34 cellular contexts compared by ENCODE assay signal in genomic region chr7:131208777-131209176, GRCh38.
"Had no signal": no experiment of that assay in that cellular context is flagged by ENCODE, and none has a peak within 500 bp of the region (broad histone marks: within the 10 kb centered on the region; RNA-seq: fewer than 3 reads in every experiment).

No MANE protein-coding gene starts in this region.

- DNase-seq: activated B cell treated with CpG ODN at 0.5 μM for 24 hours; activated CD4-positive, alpha-beta memory T cell treated with anti-CD3 and anti-CD28 coated beads for 36 hours; activated CD4-positive, alpha-beta T cell treated with anti-CD3 and anti-CD28 coated beads for 4 hours; activated CD4-positive, alpha-beta T cell treated with anti-CD3 and anti-CD28 coated beads, Interleukin-2, amount 10 ng/mL, durations not matched to agents 24 days and 14 days; activated CD4-positive, alpha-beta T cell treated with anti-CD3 and anti-CD28 coated beads, Interleukin-2, amount 50 U/mL, for 1 hour; activated CD4-positive, alpha-beta T cell treated with anti-CD3 and anti-CD28 coated beads, Interleukin-2, amount 50 U/mL, for 4 hours; activated CD4-positive, CD25-positive, alpha-beta regulatory T cell treated with anti-CD3 and anti-CD28 coated beads, Interleukin-2, amount 50 U/mL, for 72 hours; activated CD8-positive, alpha-beta memory T cell treated with anti-CD3 and anti-CD28 coated beads, Interleukin-2, amount 50 U/mL, for 4 hours; activated CD8-positive, alpha-beta T cell treated with anti-CD3 and anti-CD28 coated beads for 36 hours; activated effector memory CD4-positive, alpha-beta T cell treated with anti-CD3 and anti-CD28 coated beads, Interleukin-2, amount 50 U/mL, for 16 hours; activated gamma-delta T cell treated with Interleukin-2 at 50 U/mL for 16 hours; activated naive CD4-positive, alpha-beta T cell; activated naive CD4-positive, alpha-beta T cell treated with anti-CD3 and anti-CD28 coated beads for 36 hours; activated naive CD4-positive, alpha-beta T cell treated with anti-CD3 and anti-CD28 coated beads, Interleukin-2, amount 50 U/mL, for 16 hours; activated naive CD8-positive, alpha-beta T cell treated with anti-CD3 and anti-CD28 coated beads for 36 hours; activated T-cell treated with anti-CD3 and anti-CD28 coated beads for 4 hours; activated T-cell treated with anti-CD3 and anti-CD28 coated beads, Interleukin-2, amount 50 U/mL, for 1 hour; activated T-cell treated with anti-CD3 and anti-CD28 coated beads, Interleukin-2, amount 50 U/mL, for 4 hours; activated T-cell treated with anti-CD3 and anti-CD28 coated beads, Interleukin-2, amount 50 U/mL, for 72 hours; adrenal gland; amniotic stem cell; aorta; body of pancreas; brain microvascular endothelial cell; caudate nucleus; cerebellar nuclear complex; T-helper 2 cell; T-helper 9 cell had no signal

- H3K4me1 ChIP-seq: adrenal gland, body of pancreas, breast epithelium had no signal

- ATAC-seq: activated CD8-positive, alpha-beta T cell treated with anti-CD3 and anti-CD28 coated beads for 36 hours; activated naive CD4-positive, alpha-beta T cell treated with anti-CD3 and anti-CD28 coated beads, Interleukin-2, amount 50 U/mL, for 72 hours; activated T-cell treated with anti-CD3 and anti-CD28 coated beads, Interleukin-2, amount 50 U/mL, for 4 hours; activated T-cell treated with anti-CD3 and anti-CD28 coated beads, Interleukin-2, amount 50 U/mL, for 72 hours; activated T-helper 17 cell treated with anti-CD3 and anti-CD28 coated beads, Interleukin-2, amount 50 U/mL, for 72 hours; body of pancreas had no signal

- H3K4me3 ChIP-seq: adrenal gland, body of pancreas, breast epithelium had no signal

- H3K9me3 ChIP-seq: adrenal gland, body of pancreas, breast epithelium had no signal

- H3K27ac ChIP-seq: adrenal gland, body of pancreas, brain microvascular endothelial cell, breast epithelium, VCaP had no signal

- H3K27me3 ChIP-seq: adrenal gland, body of pancreas, brain microvascular endothelial cell, breast epithelium had no signal

- FAIRE-seq: astrocyte, TTC549 had no signal
